Comparison of ENCODE assay signal across 8 cellular contexts in genomic region chr4:140242357-140243284, GRCh38.
DNase-seq lines count a peak whose midpoint lies in the region; ATAC-seq lines count a peak whose summit lies in the region.

No MANE protein-coding gene starts in this region.

- intact Hi-C loops in naive thymus-derived CD4-positive, alpha-beta T cell (cut with micrococcal nuclease), result loop anchor here in 1 of 2 donors (5.0 kb wide), 1 partner anchor 575 kb away; the partner anchor contains the start of gene MGST2

- no peaks in the 10 kb centered on the region for H3K36me3 ChIP-seq in naive thymus-derived CD4-positive, alpha-beta T cell (ENCODE audit: control insufficient read depth in 2 of 3, insufficient read depth in 3 of 3, low read length in 3 of 3)

- H3K27me3 ChIP-seq in naive thymus-derived CD4-positive, alpha-beta T cell (ENCODE audit: control insufficient read depth in 2 of 2, insufficient read depth in 2 of 2, low read length in 2 of 2), result no peaks in the 10 kb centered on the region

- ATAC-seq in activated CD8-positive, alpha-beta memory T cell treated with anti-CD3 and anti-CD28 coated beads, Interleukin-2, amount 10 ng/mL, durations not matched to agents 7 days and 5 days, result peak; percentile 39
- peak; percentile 49 for ATAC-seq in HG03039 (IDR thresholded peaks at IDR 0.05; ENCODE audit: unreplicated experiment)
- peak; percentile 51 for ATAC-seq in naive thymus-derived CD4-positive, alpha-beta T cell

- peak overlapping the region; percentile 54 for H3K27ac Mint-ChIP-seq in activated CD8-positive, alpha-beta memory T cell treated with anti-CD3 and anti-CD28 coated beads, Interleukin-2, amount 10 ng/mL, durations not matched to agents 7 days and 5 days
- H3K27ac Mint-ChIP-seq in T-helper 1 cell treated with Interleukin-12 subunit alpha and Interleukin-12 subunit beta and Interleukin-4 antibody, amounts not matched to agents 30 μg/mL and 1 μg/mL, for 36 hours, result no peak overlapping the region
- peak overlapping the region; percentile 57 to 93 (median 80) for H3K27ac Mint-ChIP-seq in naive thymus-derived CD4-positive, alpha-beta T cell

- H3K27me3 Mint-ChIP-seq in activated CD8-positive, alpha-beta memory T cell treated with anti-CD3 and anti-CD28 coated beads, Interleukin-2, amount 10 ng/mL, durations not matched to agents 7 days and 5 days, result peaks cover 12% of the 10 kb centered on the region
- peaks cover 32% of the 10 kb centered on the region for H3K27me3 Mint-ChIP-seq in T-helper 1 cell treated with Interleukin-12 subunit alpha and Interleukin-12 subunit beta and Interleukin-4 antibody, amounts not matched to agents 30 μg/mL and 1 μg/mL, for 36 hours (ENCODE audit: low read depth)
- H3K27me3 Mint-ChIP-seq in naive thymus-derived CD4-positive, alpha-beta T cell, result peaks cover 0 to 19% (median 0%) of the 10 kb centered on the region in 5 donors

- CTCF ChIA-PET in activated CD8-positive, alpha-beta memory T cell treated with anti-CD3 and anti-CD28 coated beads, Interleukin-2, amount 10 ng/mL, durations not matched to agents 7 days and 5 days (lab: Charles Lee), result interaction anchor here (0.7 to 2.2 kb wide), 10 partner anchors 9 to 592 kb away, joined by 3 to 11 read pairs (median 4); no protein-coding TSS in a partner anchor
- CTCF ChIA-PET in naive thymus-derived CD4-positive, alpha-beta T cell (lab: Charles Lee), result interaction anchor here (0.5 to 1.7 kb wide), 8 partner anchors 8 to 590 kb away, joined by 3 to 6 read pairs (median 3); no protein-coding TSS in a partner anchor

- DNase-seq in activated CD8-positive, alpha-beta memory T cell treated with anti-CD3 and anti-CD28 coated beads, Interleukin-2, amount 10 ng/mL, durations not matched to agents 7 days and 5 days, result peak; percentile 57
- no peak for DNase-seq in activated CD8-positive, alpha-beta memory T cell treated with anti-CD3 and anti-CD28 coated beads, Interleukin-2, amount 50 U/mL, for 48 hours
- peak in 2 of 9 donors; percentile 9 to 21 for DNase-seq in naive thymus-derived CD4-positive, alpha-beta T cell
- DNase-seq in NCI-H146 treated with DMSO at 0.1 percent for 48 hours (lab: John Stamatoyannopoulos, UW; ENCODE audit: unreplicated experiment) (no peak), NCI-H226 (no peak), NCI-H187 (lab: John Stamatoyannopoulos, UW) (no peak)

- H3K4me1 ChIP-seq in naive thymus-derived CD4-positive, alpha-beta T cell (ENCODE audit: control insufficient read depth in 2 of 2, insufficient read depth in 2 of 2, low read length in 2 of 2), result peaks cover 0 to 17% of the 10 kb centered on the region in 2 donors

- peak overlapping the region; percentile 27 for H3K27ac ChIP-seq in naive thymus-derived CD4-positive, alpha-beta T cell (ENCODE audit: low read depth, low read length)

- POLR2A ChIA-PET in naive thymus-derived CD4-positive, alpha-beta T cell (lab: Charles Lee), result interaction anchor here (1.0 to 1.5 kb wide), 4 partner anchors 11 to 172 kb away, joined by 3 read pairs; no protein-coding TSS in a partner anchor

- no peak overlapping the region for H3K4me3 ChIP-seq in naive thymus-derived CD4-positive, alpha-beta T cell (ENCODE audit: low read length)

- peaks cover 23% of the 10 kb centered on the region for H3K4me1 Mint-ChIP-seq in activated CD8-positive, alpha-beta memory T cell treated with anti-CD3 and anti-CD28 coated beads, Interleukin-2, amount 10 ng/mL, durations not matched to agents 7 days and 5 days
- H3K4me1 Mint-ChIP-seq in T-helper 1 cell treated with Interleukin-12 subunit alpha and Interleukin-12 subunit beta and Interleukin-4 antibody, amounts not matched to agents 30 μg/mL and 1 μg/mL, for 36 hours (ENCODE audit: low read depth), result peaks cover 27% of the 10 kb centered on the region
- H3K4me1 Mint-ChIP-seq in naive thymus-derived CD4-positive, alpha-beta T cell, result peaks cover 18 to 34% (median 29%) of the 10 kb centered on the region in 7 donors

- peak overlapping the region; percentile 27 for H3K4me3 Mint-ChIP-seq in activated CD8-positive, alpha-beta memory T cell treated with anti-CD3 and anti-CD28 coated beads, Interleukin-2, amount 10 ng/mL, durations not matched to agents 7 days and 5 days
- peak overlapping the region; percentile 49 for H3K4me3 Mint-ChIP-seq in T-helper 1 cell treated with Interleukin-12 subunit alpha and Interleukin-12 subunit beta and Interleukin-4 antibody, amounts not matched to agents 30 μg/mL and 1 μg/mL, for 36 hours
- peak overlapping the region; percentile 24 to 73 (median 68) for H3K4me3 Mint-ChIP-seq in naive thymus-derived CD4-positive, alpha-beta T cell

- H3K9me3 Mint-ChIP-seq in activated CD8-positive, alpha-beta memory T cell treated with anti-CD3 and anti-CD28 coated beads, Interleukin-2, amount 10 ng/mL, durations not matched to agents 7 days and 5 days (ENCODE audit: low read depth), result no peaks in the 10 kb centered on the region
- H3K9me3 Mint-ChIP-seq in T-helper 1 cell treated with Interleukin-12 subunit alpha and Interleukin-12 subunit beta and Interleukin-4 antibody, amounts not matched to agents 30 μg/mL and 1 μg/mL, for 36 hours, result no peaks in the 10 kb centered on the region
- H3K9me3 Mint-ChIP-seq in naive thymus-derived CD4-positive, alpha-beta T cell, result no peaks in the 10 kb centered on the region

- no peaks in the 10 kb centered on the region for H3K9me3 ChIP-seq in naive thymus-derived CD4-positive, alpha-beta T cell (ENCODE audit: control insufficient read depth in 2 of 3, low read length in 3 of 3)

- no peaks in the 10 kb centered on the region for H3K36me3 Mint-ChIP-seq in activated CD8-positive, alpha-beta memory T cell treated with anti-CD3 and anti-CD28 coated beads, Interleukin-2, amount 10 ng/mL, durations not matched to agents 7 days and 5 days
- no peaks in the 10 kb centered on the region for H3K36me3 Mint-ChIP-seq in T-helper 1 cell treated with Interleukin-12 subunit alpha and Interleukin-12 subunit beta and Interleukin-4 antibody, amounts not matched to agents 30 μg/mL and 1 μg/mL, for 36 hours (ENCODE audit: low read depth)
- peaks cover 0 to 1% (median 0%) of the 10 kb centered on the region in 5 donors for H3K36me3 Mint-ChIP-seq in naive thymus-derived CD4-positive, alpha-beta T cell
